8 cellular contexts compared by ENCODE assay signal in the genomic region with DNA sequence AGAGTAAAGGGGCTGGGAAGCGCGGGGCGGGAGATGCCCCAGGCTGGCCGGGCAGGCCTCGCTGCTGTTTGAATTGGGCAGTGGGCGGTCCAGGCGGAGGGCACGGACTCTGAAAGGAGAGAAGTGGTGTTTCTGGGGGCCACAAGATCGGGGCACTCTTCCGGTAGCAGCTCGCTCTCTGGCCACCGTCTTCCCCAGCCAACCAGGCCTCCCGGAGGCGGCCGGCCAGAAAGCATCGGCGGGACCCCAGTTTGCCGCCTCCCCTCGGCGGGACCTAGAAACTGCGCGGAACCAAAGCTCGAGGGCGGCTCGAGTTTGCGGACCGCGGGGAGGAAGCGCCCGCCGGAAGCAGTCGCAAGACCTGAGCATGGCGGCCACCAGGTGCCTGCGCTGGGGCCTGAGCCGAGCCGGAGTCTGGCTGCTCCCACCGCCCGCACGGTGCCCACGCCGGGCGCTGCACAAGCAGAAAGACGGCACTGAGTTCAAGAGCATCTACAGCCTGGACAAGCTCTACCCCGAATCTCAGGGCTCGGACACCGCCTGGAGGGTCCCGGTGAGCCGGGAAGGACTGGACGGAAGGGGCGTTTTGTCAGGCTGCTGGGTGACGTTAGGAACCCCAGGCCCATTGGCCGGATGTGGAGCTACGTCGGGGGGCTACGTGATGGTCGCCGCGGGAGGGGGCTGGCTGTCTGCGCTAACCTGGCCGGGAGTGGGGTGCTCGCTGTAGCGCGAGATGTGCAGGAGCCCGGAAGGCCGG. TPM values are rescaled to one million over a fixed set of nuclear protein-coding genes. Genes with fewer than 3 reads are reported as not detected.
DNase-seq lines count a peak whose midpoint lies in the region; ATAC-seq and TF ChIP-seq lines count a peak whose summit lies in the region.

Gene MRPL58 (plus strand): TSS at position 351 of the 757 bp plus-strand sequence. CDS start 17 bp downstream, at position 368.

- peak within 1 kb of the TSS; percentile 94 for H3K4me3 Mint-ChIP-seq in type B pancreatic cell

- no peaks in the 10 kb centered on the region for H3K27me3 Mint-ChIP-seq in type B pancreatic cell

- H3K9me3 ChIP-seq in adipocyte (ENCODE audit: control insufficient read depth, low read length) (no peaks in the 10 kb centered on the region), heart left ventricle (no peaks in the 10 kb centered on the region)

- peaks cover 19% of the 10 kb centered on the region for H3K4me1 ChIP-seq in adipocyte (ENCODE audit: control insufficient read depth, insufficient read depth, low read length)
- H3K4me1 ChIP-seq in heart left ventricle, result peaks cover 0 to 34% (median 22%) of the 10 kb centered on the region in 12 donors

- peak within 1 kb of the TSS; percentile 97 for H3K4me3 ChIP-seq in GM12865 (ENCODE audit: low read depth, low read length)
- H3K4me3 ChIP-seq in NB4 (ENCODE audit: low read depth, low read length), result peak within 1 kb of the TSS; percentile 92
- peak within 1 kb of the TSS; percentile 91 for H3K4me3 ChIP-seq in adipocyte (ENCODE audit: low read length)
- peak within 1 kb of the TSS; percentile 68 to 96 (median 89) for H3K4me3 ChIP-seq in heart left ventricle

- peaks cover 22% of the 10 kb centered on the region for H3K4me1 Mint-ChIP-seq in type B pancreatic cell (ENCODE audit: unreplicated experiment)

- ATAC-seq in HG02571 (IDR thresholded peaks at IDR 0.05; ENCODE audit: unreplicated experiment), result peak; percentile 81
- peak; percentile 76 to 93 (median 91) for ATAC-seq in heart left ventricle

- DNase-seq in GM12865 (ENCODE audit: low read depth), result peak; percentile 94
- DNase-seq in NB4 (ENCODE audit: low read depth), result peak; percentile 94
- peak; percentile 90 for DNase-seq in SW480 (ENCODE audit: low spot score)
- peak; percentile 96 for DNase-seq in adipocyte (ENCODE audit: low read depth)
- DNase-seq in heart left ventricle, result peak; percentile 83 to 90 (median 87)
- DNase-seq in posterior cingulate gyrus, result peak; percentile 75 to 98 (median 86)
- DNase-seq in type B pancreatic cell (ENCODE audit: extremely low spot score, unreplicated experiment), result peak; percentile 90

- H3K27me3 ChIP-seq in adipocyte (replicated peaks; ENCODE audit: control insufficient read depth, insufficient read depth, low read length), result no peaks in the 10 kb centered on the region
- H3K27me3 ChIP-seq in heart left ventricle, result no peaks in the 10 kb centered on the region

- peak; percentile 46 for TF ChIP-seq CTCF in GM12865 (IDR thresholded peaks at IDR 0.05; ENCODE audit: insufficient read depth, low read depth, low read length, missing control alignments)
- TF ChIP-seq CTCF in NB4 (IDR thresholded peaks at IDR 0.05; ENCODE audit: low read depth, low read length), result peak; percentile 37
- TF ChIP-seq CTCF in heart left ventricle (IDR thresholded peaks at IDR 0.05), result peak; percentile 37 to 76 (median 64)
- TF ChIP-seq CTCF in type B pancreatic cell (conservative IDR thresholded peaks at IDR 0.05), result peak; percentile 73

- peaks cover 8% of the 10 kb centered on the region for H3K36me3 Mint-ChIP-seq in type B pancreatic cell

- peak within 1 kb of the TSS; percentile 92 for H3K9ac ChIP-seq in adipocyte (ENCODE audit: low read length)

- H3K9me3 Mint-ChIP-seq in type B pancreatic cell, result no peaks in the 10 kb centered on the region

- 1 to 5% (median 3%) methylated on average over 36 to 65 of the region's 65 CpGs for WGBS in heart left ventricle, 4 donors

- peak; percentile 77 for TF ChIP-seq POLR2A in NB4 (IDR thresholded peaks at IDR 0.05; ENCODE audit: extremely low read depth, insufficient read length)
- TF ChIP-seq POLR2A in heart left ventricle (IDR thresholded peaks at IDR 0.05), result no peak

- H3K27ac Mint-ChIP-seq in type B pancreatic cell, result peak within 1 kb of the TSS; percentile 91

- intact Hi-C loops in heart left ventricle (cut with DNase I), result loop anchor here in 9 of 10 donors (1.0 to 5.0 kb wide), 9 partner anchors 20 to 51 kb away; partner anchors contain the start of gene CDR2L (in 1 of the 9)
- intact Hi-C loops in posterior cingulate gyrus (cut with DNase I), result loop anchor here (1.0 to 2.0 kb wide), 2 partner anchors 23 to 52 kb away; no protein-coding TSS in a partner anchor

- H3K36me3 ChIP-seq in adipocyte (ENCODE audit: control insufficient read depth, insufficient read depth, low read length, severe bottlenecking) (no peaks in the 10 kb centered on the region), heart left ventricle (peaks cover 0 to 17% (median 7%) of the 10 kb centered on the region in 9 donors)

- peak within 1 kb of the TSS; percentile 52 to 96 (median 90) for H3K27ac ChIP-seq in heart left ventricle

RNA-seq across cellular contexts. Expression of gene MRPL58, which starts in this region (rescaled TPM):
- total RNA-seq in heart left ventricle (10 to 100 TPM; 41.0 to 89.4 (median 55.8) TPM), type B pancreatic cell (ENCODE audit: low replicate concordance) (27.9 and 28.5 TPM in 2 replicates)
- polyA plus RNA-seq in heart left ventricle, result 10 to 100 TPM; 82.0 to 93.8 TPM

Comparison
In these comparisons a context has a peak if more than half of its experiments do, and no peak if none do; other contexts are left out.
1. Peak in every context shown above with its lines: DNase-seq, ATAC-seq, H3K4me3 ChIP-seq and H3K27ac ChIP-seq.